Comparison of ENCODE assay signal across 15 cellular contexts in the genomic region with DNA sequence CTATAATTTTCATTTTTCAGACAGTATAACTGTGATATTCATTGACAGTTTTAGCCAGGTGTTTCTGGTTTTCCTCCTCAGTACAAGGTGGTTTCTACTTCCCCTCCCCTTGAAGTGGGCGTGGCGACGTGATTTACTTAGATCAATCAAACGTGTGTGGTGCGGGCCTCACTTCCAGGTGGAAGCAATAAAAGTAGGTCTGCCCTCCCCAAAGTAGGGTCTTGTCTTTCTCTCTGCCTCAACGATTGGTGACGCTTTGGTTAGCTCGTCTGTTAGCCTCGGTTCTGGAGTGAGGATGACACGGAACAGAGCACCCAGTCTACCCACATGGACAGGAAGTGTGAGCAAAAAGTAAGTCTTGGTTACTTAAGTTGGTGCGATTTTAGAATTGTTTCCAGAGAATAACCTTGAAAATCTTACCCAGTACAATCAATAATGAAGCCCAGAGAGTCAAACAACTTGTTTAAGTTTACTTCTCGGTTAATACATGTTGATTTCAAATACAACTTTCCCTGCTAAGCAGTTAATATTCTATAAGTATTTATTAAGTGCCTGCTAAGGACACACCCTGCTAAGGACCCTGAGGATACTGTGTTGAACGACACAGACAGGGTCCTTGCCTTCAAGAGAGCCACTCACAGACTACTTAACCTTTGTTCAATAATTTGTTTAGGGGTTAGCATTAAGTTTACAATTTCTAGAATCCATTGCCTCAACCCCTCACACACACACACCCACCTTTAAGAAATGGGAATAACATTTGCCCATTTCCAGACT. TPM values are rescaled to one million over a fixed set of nuclear protein-coding genes. Genes with fewer than 3 reads are reported as not detected.
DNase-seq lines count a peak whose midpoint lies in the region; ATAC-seq and TF ChIP-seq lines count a peak whose summit lies in the region.
"Had no signal": no experiment of that assay in that cellular context is flagged by ENCODE, and none has a peak within 500 bp of the region (broad histone marks: within the 10 kb centered on the region; RNA-seq: fewer than 3 reads in every experiment).

No MANE protein-coding gene starts in this region.

- H3K27ac ChIP-seq in HUES6 (ENCODE audit: low read depth, low read length), result no peak overlapping the region
- no peak overlapping the region for H3K27ac ChIP-seq in spleen
- no peak overlapping the region for H3K27ac ChIP-seq in SJCRH30
- H3K27ac ChIP-seq: heart right ventricle, psoas muscle, VCaP had no signal

- TF ChIP-seq POLR2A in spleen (IDR thresholded peaks at IDR 0.05), result no peak

- H3K4me1 ChIP-seq in HUES6 (ENCODE audit: control insufficient read depth, insufficient read depth, low read length) (no peaks in the 10 kb centered on the region), spleen (no peaks in the 10 kb centered on the region), SJCRH30 (no peaks in the 10 kb centered on the region)
- H3K4me1 ChIP-seq: heart right ventricle, psoas muscle had no signal

- no peaks in the 10 kb centered on the region for H3K36me3 ChIP-seq in HUES6 (ENCODE audit: control insufficient read depth, insufficient read depth, low read length)
- H3K36me3 ChIP-seq in spleen, result no peaks in the 10 kb centered on the region
- H3K36me3 ChIP-seq in SJCRH30, result no peaks in the 10 kb centered on the region
- H3K36me3 ChIP-seq: heart right ventricle had no signal

- ATAC-seq in GM18511 (IDR thresholded peaks at IDR 0.05; ENCODE audit: unreplicated experiment), result no peak
- ATAC-seq: heart right ventricle, Panc1, psoas muscle had no signal

- no peak for TF ChIP-seq CTCF in GM12865 (IDR thresholded peaks at IDR 0.05; ENCODE audit: insufficient read depth, low read depth, low read length, missing control alignments)
- no peak for TF ChIP-seq CTCF in spleen (IDR thresholded peaks at IDR 0.05 in 8 of 11, conservative IDR thresholded peaks at IDR 0.05 in 3 of 11)

- DNase-seq in GM12865 (ENCODE audit: low read depth) (peak; percentile 4), spleen (peak; percentile 71), NCI-H187 (lab: John Stamatoyannopoulos, UW) (no peak), SJCRH30 (no peak)
- DNase-seq in activated T-cell treated with anti-CD3 and anti-CD28 coated beads, Interleukin-2, amount 50 U/mL, for 48 hours, result peak; percentile 15 to 19
- DNase-seq: anterior cingulate cortex; DMS153; effector memory CD4-positive, alpha-beta T cell; heart right ventricle; NCI-H2029 treated with DMSO at 0.1 percent for 48 hours; psoas muscle had no signal

- WGBS in spleen, 5 donors, result 66 to 78% (median 77%) methylated on average over 13 of the region's 13 CpGs

- no peak overlapping the region for H3K4me3 ChIP-seq in GM12865 (ENCODE audit: low read depth, low read length)
- peak overlapping the region; percentile 39; the same call in 1 of the 2 replicates for H3K4me3 ChIP-seq in HUES6 (ENCODE audit: low read depth, low read length)
- H3K4me3 ChIP-seq in spleen, result peak overlapping the region in 1 of 8 donors; percentile 29
- H3K4me3 ChIP-seq in SJCRH30, result no peak overlapping the region
- H3K4me3 ChIP-seq: heart right ventricle, psoas muscle had no signal

- no peaks in the 10 kb centered on the region for H3K9me3 ChIP-seq in HUES6 (ENCODE audit: control insufficient read depth, insufficient read depth, low read depth, low read length)
- H3K9me3 ChIP-seq in spleen, result peaks cover 0 to 3% (median 0%) of the 10 kb centered on the region in 8 donors
- H3K9me3 ChIP-seq in SJCRH30 (replicated peaks), result no peaks in the 10 kb centered on the region; the same call in 1 of the 2 replicates
- H3K9me3 ChIP-seq: psoas muscle had no signal

- H3K27me3 ChIP-seq in HUES6 (ENCODE audit: control insufficient read depth, insufficient read depth, low read length) (no peaks in the 10 kb centered on the region), spleen (replicated peaks in 1 of 7) (no peaks in the 10 kb centered on the region), SJCRH30 (no peaks in the 10 kb centered on the region)
- H3K27me3 ChIP-seq: heart right ventricle had no signal

- intact Hi-C loops in spleen (cut with DNase I; ENCODE audit: low total_unique reads), result no loop called here

- no peak overlapping the region for H3K9ac ChIP-seq in HUES6 (ENCODE audit: low read length)

RNA-seq across cellular contexts. Expression of a gene that starts 48.4 kb away (rescaled TPM):
- total RNA-seq in spleen, result 100 to 1,000 TPM; 308 to 480 (median 350) TPM
- 1,000 to 10,000 TPM in 1 of 3 donors, 100 to 1,000 TPM in 2; 916 to 1,171 (median 956) TPM for polyA plus RNA-seq in spleen
- total RNA-seq in SJCRH30 (2014; rRNA removed; shearing (Covaris generic)), result 694 and 743 TPM in 2 replicates

Comparison
In these comparisons a context has a peak if more than half of its experiments do, and no peak if none do; other contexts are left out.
1. DNase-seq: peak in GM12865 (single experiment), activated T-cell treated with anti-CD3 and anti-CD28 coated beads, Interleukin-2, amount 50 U/mL, for 48 hours (2 of 2) and spleen (single experiment); none in NCI-H187 (0 of 2) and SJCRH30 (0 of 2).